Comparison of ENCODE assay signal across 9 cellular contexts in genomic region chr10:3452234-3452633, GRCh38.
DNase-seq lines count a peak whose midpoint lies in the region; ATAC-seq and TF ChIP-seq lines count a peak whose summit lies in the region.
"Had no signal": no experiment of that assay in that cellular context is flagged by ENCODE, and none has a peak within 500 bp of the region (broad histone marks: within the 10 kb centered on the region; RNA-seq: fewer than 3 reads in every experiment).

No MANE protein-coding gene starts in this region.

- TF ChIP-seq POLR2A in IMR-90 (IDR thresholded peaks at IDR 0.05; ENCODE audit: low read depth, low read length), result 0 out of 2 replicates have a peak, but pooled peaks have one; percentile 37
- TF ChIP-seq POLR2A in transverse colon (IDR thresholded peaks at IDR 0.05), result no peak
- no peak for TF ChIP-seq POLR2A in ovary (IDR thresholded peaks at IDR 0.05)

- H3K9ac ChIP-seq in IMR-90 (ENCODE audit: low read depth, low read length), result peak overlapping the region; percentile 68

- POLR2A ChIA-PET in IMR-90 (lab: Charles Lee; ENCODE audit: unreplicated experiment), result interaction anchor here (0.6 to 0.9 kb wide), 2 partner anchors 328 to 331 kb away, joined by 3 to 4 read pairs; no protein-coding TSS in a partner anchor

- peaks cover 13% of the 10 kb centered on the region for H3K4me1 ChIP-seq in IMR-90 (ENCODE audit: control insufficient read depth, insufficient read depth, low read length)
- peaks cover 11% of the 10 kb centered on the region in 2 donors for H3K4me1 ChIP-seq in left lung
- peaks cover 0 to 23% (median 5%) of the 10 kb centered on the region in 4 donors for H3K4me1 ChIP-seq in transverse colon
- H3K4me1 ChIP-seq in ovary (ENCODE audit: insufficient read depth), result peaks cover 2% of the 10 kb centered on the region

- intact Hi-C loops in IMR-90 (cut with micrococcal nuclease) (loop anchor here (1.0 to 5.0 kb wide), 10 partner anchors 17 to 1320 kb away; no protein-coding TSS in a partner anchor), left lung (cut with DNase I) (no loop called here), transverse colon (cut with DNase I; ENCODE audit: low total_unique reads) (no loop called here), ovary (cut with DNase I) (no loop called here)

- CTCF ChIA-PET in IMR-90 (lab: Yijun Ruan, JAX), result interaction anchor here (0.8 to 1.7 kb wide), 5 partner anchors 10 to 454 kb away, joined by 3 to 5 read pairs (median 3); no protein-coding TSS in a partner anchor

- H2AK5ac ChIP-seq in IMR-90 (ENCODE audit: low read depth, low read length), result no peak overlapping the region

- H3K9me1 ChIP-seq in IMR-90 (ENCODE audit: insufficient read depth, low read length), result peaks cover 11% of the 10 kb centered on the region

- peak; percentile 75 for TF ChIP-seq RAD21 in IMR-90 (IDR thresholded peaks at IDR 0.05; ENCODE audit: low read length)

- H2BK120ac ChIP-seq in IMR-90 (ENCODE audit: low read depth, low read length), result peak overlapping the region; percentile 87

- peak overlapping the region; percentile 17; the same call in 1 of the 2 replicates for H3K4me3 ChIP-seq in IMR-90 (ENCODE audit: insufficient read depth, low read depth, low read length)
- H3K4me3 ChIP-seq in left lung, result no peak overlapping the region
- no peak overlapping the region for H3K4me3 ChIP-seq in transverse colon
- H3K4me3 ChIP-seq in ovary, result no peak overlapping the region

- no peaks in the 10 kb centered on the region for H3K79me1 ChIP-seq in IMR-90 (ENCODE audit: low read depth in 1 of 2, low read length in 2 of 2)

- in situ Hi-C loops in IMR-90 (cut with MboI; ENCODE audit: low sequenced_read_pairs), result no loop called here
- in situ Hi-C loops in transverse colon (cut with MboI; ENCODE audit: low pct_ligation_motif_present in 1 of 4, low pct_unique_long_range_greater_than_20kb in 1 of 4, low sequenced_read_pairs in 3 of 4), result loop anchor here in 1 of 4 donors (25.0 kb wide), 2 partner anchors 310 to 610 kb away; no protein-coding TSS in a partner anchor

- peak overlapping the region; percentile 78 for H3K18ac ChIP-seq in IMR-90 (ENCODE audit: low read depth, low read length)

- no peak overlapping the region for H3K14ac ChIP-seq in IMR-90 (replicated peaks; ENCODE audit: low read depth, low read length)

- peak; percentile 92 for ATAC-seq in IMR-90 (ENCODE audit: low read depth)
- ATAC-seq in left lung, result peak; percentile 86
- ATAC-seq: activated T-helper 17 cell treated with anti-CD3 and anti-CD28 coated beads, Interleukin-2, amount 50 U/mL, for 72 hours had no signal

- peak overlapping the region; percentile 75 for H3K4me2 ChIP-seq in IMR-90 (ENCODE audit: low read depth, low read length)

- H2BK20ac ChIP-seq in IMR-90 (ENCODE audit: low read depth, low read length), result peak overlapping the region; percentile 91

- H3K9me3 ChIP-seq in IMR-90 (ENCODE audit: control insufficient read depth, insufficient read depth, low read length) (no peaks in the 10 kb centered on the region), left lung (no peaks in the 10 kb centered on the region), transverse colon (no peaks in the 10 kb centered on the region), ovary (no peaks in the 10 kb centered on the region)

- H3K23ac ChIP-seq in IMR-90 (ENCODE audit: low read depth, low read length), result 0 out of 2 replicates have a peak overlapping the region, but pooled peaks have one; percentile 82

- peak overlapping the region; percentile 72 for H3K56ac ChIP-seq in IMR-90 (ENCODE audit: extremely low read depth, insufficient read depth, low read length)

- peak overlapping the region; percentile 94 for H2BK5ac ChIP-seq in IMR-90 (ENCODE audit: low read depth, low read length, poor library complexity, severe bottlenecking)

- H2AK9ac ChIP-seq in IMR-90 (replicated peaks; ENCODE audit: low read depth, low read length, poor library complexity), result no peak overlapping the region

- TF ChIP-seq EP300 in transverse colon (IDR thresholded peaks at IDR 0.05; ENCODE audit: low read depth), result no peak
- TF ChIP-seq EP300 in ovary (IDR thresholded peaks at IDR 0.05), result no peak

- H2BK15ac ChIP-seq in IMR-90 (ENCODE audit: low read depth, low read length), result 0 out of 3 replicates have a peak overlapping the region, but pooled peaks have one; percentile 93

- H3K27ac ChIP-seq in IMR-90 (ENCODE audit: insufficient read depth, low read length) (peak overlapping the region; percentile 95; the same call in 1 of the 2 replicates), left lung (peak overlapping the region; percentile 53 to 80), transverse colon (peak overlapping the region; percentile 57 to 82 (median 70)), ovary (no peak overlapping the region)

- H4K91ac ChIP-seq in IMR-90 (ENCODE audit: insufficient read depth, low read depth, low read length), result peak overlapping the region; percentile 92

- H3K36me3 ChIP-seq in IMR-90 (ENCODE audit: control insufficient read depth, insufficient read depth, low read length) (no peaks in the 10 kb centered on the region), left lung (no peaks in the 10 kb centered on the region), transverse colon (no peaks in the 10 kb centered on the region), ovary (no peaks in the 10 kb centered on the region)

- no peaks in the 10 kb centered on the region for H4K20me1 ChIP-seq in IMR-90 (ENCODE audit: insufficient read depth, low read length)

- DNase-seq in IMR-90 (peak; percentile 97), dedifferentiated amniotic fluid mesenchymal stem cell (ENCODE audit: extremely low spot score) (peak; percentile 90), left lung (no peak), transverse colon (no peak), cerebellar nuclear complex (lab: John Stamatoyannopoulos, UW) (no peak), ovary (no peak), NCI-H1105 (lab: John Stamatoyannopoulos, UW) (no peak)
- DNase-seq: NCI-H2171 treated with DMSO at 0.1 percent for 48 hours had no signal

- BruUV-seq in IMR-90 (replicated peaks; lab: Mats Ljungman, UMichigan), result no TSS peak

- peak overlapping the region; percentile 91; the same call in 1 of the 2 replicates for H3K4ac ChIP-seq in IMR-90 (ENCODE audit: low read depth, low read length)

- H3K27me3 ChIP-seq in IMR-90 (ENCODE audit: control insufficient read depth, insufficient read depth, low read length) (no peaks in the 10 kb centered on the region), left lung (no peaks in the 10 kb centered on the region), transverse colon (no peaks in the 10 kb centered on the region), ovary (no peaks in the 10 kb centered on the region)

- no peak overlapping the region for H2AFZ ChIP-seq in IMR-90 (replicated peaks; ENCODE audit: low read length, poor library complexity)

- no peak overlapping the region for H4K5ac ChIP-seq in IMR-90 (ENCODE audit: low read depth, low read length)

- dilution Hi-C loops in IMR-90 (cut with HindIII; ENCODE audit: low sequenced_read_pairs, unreplicated experiment), result no loop called here

- TF ChIP-seq CTCF in IMR-90 (conservative IDR thresholded peaks at IDR 0.05; ENCODE audit: low read depth, low read length) (peak; percentile 68), left lung (IDR thresholded peaks at IDR 0.05) (peak; percentile 26 to 29), transverse colon (IDR thresholded peaks at IDR 0.05) (peak in 4 of 5 experiments; percentile 19 to 33 (median 30)), ovary (IDR thresholded peaks at IDR 0.05) (peak in 1 of 3 donors; percentile 23)

- peak overlapping the region; percentile 44 to 65; a peak in 1 of 4 replicates for H4K8ac ChIP-seq in IMR-90 (ENCODE audit: low read depth in 2 of 2, low read length in 2 of 2)

- 0% methylated on average over 1 of the region's 3 CpGs; no CpG with 5 or more reads in 1 of the 2 experiments for WGBS in IMR-90 (ENCODE audit: extremely low coverage in 2 of 2, insufficient read length in 1 of 2), 2 experiments
- 33 to 45% methylated on average over 1 to 3 of the region's 3 CpGs for WGBS in transverse colon (ENCODE audit: low coverage in 1 of 2), 2 donors
- 2 to 9% (median 4%) methylated on average over 3 of the region's 3 CpGs for WGBS in ovary, 3 donors

TF ChIP-seq in IMR-90, 13 proteins besides CTCF, POLR2A, EP300 and RAD21 (continues in another document):
- no peak for TF ChIP-seq RFX5 (IDR thresholded peaks at IDR 0.05; ENCODE audit: low read depth, low read length)
- no peak for TF ChIP-seq ELK1 (IDR thresholded peaks at IDR 0.05; ENCODE audit: borderline replicate concordance, low read depth, low read length)
- no peak for TF ChIP-seq RCOR1 (IDR thresholded peaks at IDR 0.05; ENCODE audit: insufficient replicate concordance, low read length)
- TF ChIP-seq CEBPB (IDR thresholded peaks at IDR 0.05; ENCODE audit: low read depth, low read length), result peak; percentile 44
- TF ChIP-seq MAFK (IDR thresholded peaks at IDR 0.05; ENCODE audit: low read depth, low read length), result peak; percentile 48; the same call in 1 of the 2 replicates
- TF ChIP-seq USF2 (IDR thresholded peaks at IDR 0.05; ENCODE audit: low read depth, low read length), result no peak
- peak; percentile 24; the same call in 1 of the 2 replicates for TF ChIP-seq SMC3 (IDR thresholded peaks at IDR 0.05; ENCODE audit: low read depth, low read length)
- TF ChIP-seq FOS (IDR thresholded peaks at IDR 0.05; ENCODE audit: low read depth, low read length), result no peak; the same call in 1 of the 2 replicates
- TF ChIP-seq CHD1 (IDR thresholded peaks at IDR 0.05; ENCODE audit: low read depth, low read length), result no peak
- TF ChIP-seq MAZ (IDR thresholded peaks at IDR 0.05; ENCODE audit: borderline replicate concordance, low read depth, low read length), result 0 out of 2 replicates have a peak, but pooled peaks have one; percentile 22
- TF ChIP-seq MXI1 (IDR thresholded peaks at IDR 0.05; ENCODE audit: borderline replicate concordance, low read depth, low read length), result 0 out of 2 replicates have a peak, but pooled peaks have one; percentile 16
- no peak for TF ChIP-seq BHLHE40 (IDR thresholded peaks at IDR 0.05; ENCODE audit: low read depth, low read length)

Comparison
In these comparisons a context has a peak if more than half of its experiments do, and no peak if none do; other contexts are left out.
1. DNase-seq: peak in IMR-90 (single experiment) and dedifferentiated amniotic fluid mesenchymal stem cell (single experiment); none in left lung (0 of 2), transverse colon (single experiment), cerebellar nuclear complex (0 of 2), ovary (0 of 5) and NCI-H1105 (single experiment).
2. H3K27ac ChIP-seq: peak in IMR-90 (single experiment), left lung (2 of 2) and transverse colon (4 of 4); none in ovary (0 of 2).